In genomic region chr5:66273131-66273530, GRCh38 we compare ENCODE assay signal across 29 cellular contexts.
"Had no signal": no experiment of that assay in that cellular context is flagged by ENCODE, and none has a peak within 500 bp of the region (broad histone marks: within the 10 kb centered on the region; RNA-seq: fewer than 3 reads in every experiment).

No MANE protein-coding gene starts in this region.

- H3K27ac ChIP-seq: body of pancreas, esophagus squamous epithelium, gastroesophageal sphincter, WERI-Rb-1 had no signal

- H3K36me3 ChIP-seq: esophagus squamous epithelium, gastroesophageal sphincter, WERI-Rb-1 had no signal

- H3K4me3 ChIP-seq: body of pancreas, esophagus squamous epithelium, gastroesophageal sphincter had no signal

- H3K27me3 ChIP-seq: body of pancreas, gastroesophageal sphincter had no signal

- H3K9me3 ChIP-seq: body of pancreas, esophagus squamous epithelium, gastroesophageal sphincter had no signal

- H3K4me1 ChIP-seq: body of pancreas, esophagus squamous epithelium, gastroesophageal sphincter had no signal

- ATAC-seq: activated CD4-positive, CD25-positive, alpha-beta regulatory T cell treated with anti-CD3 and anti-CD28 coated beads, Interleukin-2, amount 50 U/mL, for 24 hours; activated CD8-positive, alpha-beta T cell treated with anti-CD3 and anti-CD28 coated beads for 36 hours; activated T-cell treated with anti-CD3 and anti-CD28 coated beads, Interleukin-2, amount 50 U/mL, for 4 hours; activated T-helper 17 cell treated with anti-CD3 and anti-CD28 coated beads, Interleukin-2, amount 50 U/mL, for 72 hours; body of pancreas; effector memory CD8-positive, alpha-beta T cell; gastroesophageal sphincter; T-helper 17 cell had no signal

- DNase-seq: activated B cell treated with CpG ODN at 0.5 μM for 24 hours; activated CD4-positive, alpha-beta T cell treated with anti-CD3 and anti-CD28 coated beads for 48 hours; activated CD4-positive, alpha-beta T cell treated with anti-CD3 and anti-CD28 coated beads, Interleukin-2, amount 50 U/mL, for 1 hour; activated CD4-positive, alpha-beta T cell treated with anti-CD3 and anti-CD28 coated beads, Interleukin-2, amount 50 U/mL, for 48 hours; activated CD8-positive, alpha-beta memory T cell treated with anti-CD3 and anti-CD28 coated beads for 24 hours; activated CD8-positive, alpha-beta T cell treated with anti-CD3 and anti-CD28 coated beads for 36 hours; activated effector memory CD4-positive, alpha-beta T cell treated with Interleukin-2 at 50 U/mL for 16 hours; activated gamma-delta T cell treated with Interleukin-2 at 50 U/mL for 16 hours; activated naive CD4-positive, alpha-beta T cell treated with anti-CD3 and anti-CD28 coated beads, Interleukin-2, amount 50 U/mL, for 16 hours; activated naive CD4-positive, alpha-beta T cell treated with Interleukin-2 at 50 U/mL for 16 hours; activated T-cell treated with anti-CD3 and anti-CD28 coated beads, Interleukin-2, amount 50 U/mL, for 4 hours; amniotic stem cell; anterior cingulate cortex; body of pancreas; caudate nucleus; cortex of kidney; dermis blood vessel endothelial cell; effector CD4-positive, alpha-beta T cell; effector memory CD8-positive, alpha-beta T cell; erythroblast; esophagus squamous epithelium; foreskin melanocyte; T-helper 1 cell; T-helper 17 cell; T1000; WERI-Rb-1 had no signal
